In the genomic region with DNA sequence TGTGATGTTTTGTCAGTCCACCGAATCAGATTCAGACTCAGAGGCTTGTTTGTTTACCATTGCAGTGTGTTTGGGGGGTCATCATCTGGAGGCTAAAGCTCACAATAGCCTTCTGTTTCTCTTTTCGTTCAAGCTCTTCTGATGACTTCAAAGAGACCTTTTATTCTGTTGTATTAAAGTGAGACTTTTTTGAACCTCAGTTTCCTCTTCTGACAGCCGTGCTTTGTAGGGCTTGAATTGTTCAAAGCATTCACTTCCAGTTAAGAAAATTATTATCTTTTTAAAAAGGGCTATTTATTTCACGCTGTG, we compare ENCODE assay signal across 8 cellular contexts. TPM values are rescaled to one million over a fixed set of nuclear protein-coding genes. Genes with fewer than 3 reads are reported as not detected.
DNase-seq lines count a peak whose midpoint lies in the region; ATAC-seq and TF ChIP-seq lines count a peak whose summit lies in the region.

No MANE protein-coding gene starts in this region.

- peaks cover 3% of the 10 kb centered on the region for H3K36me3 Mint-ChIP-seq in IgD-negative memory B cell

- intact Hi-C loops in A673 (cut with micrococcal nuclease; ENCODE audit: unreplicated experiment), result loop anchor here (5.0 kb wide), 1 partner anchor 53 kb away; no protein-coding TSS in a partner anchor

- CTCF ChIA-PET in A673 (lab: Charles Lee), result no interaction called here

- peak overlapping the region; percentile 91 to 97 (median 97) for H3K27ac Mint-ChIP-seq in IgD-negative memory B cell

- H3K4me3 Mint-ChIP-seq in IgD-negative memory B cell, result peak overlapping the region; percentile 95 to 100 (median 100)

- no peak for TF ChIP-seq CTCF in A673 (conservative IDR thresholded peaks at IDR 0.05; ENCODE audit: low read depth, low read length)

- peak overlapping the region; percentile 86 for H3K27ac ChIP-seq in A673 (ENCODE audit: low read depth, low read length, poor library complexity, severe bottlenecking)
- peak overlapping the region; percentile 97 for H3K27ac ChIP-seq in caudate nucleus (ENCODE audit: low read depth, low read length)
- peak overlapping the region in 1 of 2 donors; percentile 42 for H3K27ac ChIP-seq in mucosa of rectum (ENCODE audit: low read depth in 2 of 2, low read length in 2 of 2)

- DNase-seq in A673 (ENCODE audit: low spot score) (no peak), caudate nucleus (lab: John Stamatoyannopoulos, UW) (peak in 21 of 61 donors; percentile 6 to 71 (median 26)), germinal center (ENCODE audit: low spot score) (no peak), GM19238 (ENCODE audit: insufficient read length, low spot score) (no peak), iPS-NIHi7 (ENCODE audit: extremely low spot score) (no peak)

- peaks cover 0 to 2% (median 0%) of the 10 kb centered on the region in 3 donors for H3K9me3 Mint-ChIP-seq in IgD-negative memory B cell

- no peaks in the 10 kb centered on the region for H3K27me3 Mint-ChIP-seq in IgD-negative memory B cell

- peak overlapping the region; percentile 60 to 70 for H3K9ac ChIP-seq in mucosa of rectum (ENCODE audit: low read depth in 1 of 2, low read length in 2 of 2)

- no TSS peak for BruUV-seq in A673 (replicated peaks; lab: Mats Ljungman, UMichigan)

- H3K4me1 ChIP-seq in A673 (ENCODE audit: insufficient read depth, low read length, poor library complexity, severe bottlenecking) (peaks cover 15% of the 10 kb centered on the region), mucosa of rectum (ENCODE audit: control insufficient read depth in 2 of 2, insufficient read depth in 2 of 2, low read length in 2 of 2) (peaks cover 9 to 17% of the 10 kb centered on the region in 2 donors)

- H3K9me3 ChIP-seq in A673 (ENCODE audit: low read depth, low read length, poor library complexity, severe bottlenecking) (no peaks in the 10 kb centered on the region), mucosa of rectum (ENCODE audit: control insufficient read depth in 2 of 2, low read length in 2 of 2) (no peaks in the 10 kb centered on the region)

- H3K4me3 ChIP-seq in A673 (ENCODE audit: low read depth, low read length, poor library complexity, severe bottlenecking) (peak overlapping the region; percentile 64), mucosa of rectum (ENCODE audit: low read length in 2 of 2) (peak overlapping the region; percentile 70 to 84)

- H3K36me3 ChIP-seq in A673 (ENCODE audit: insufficient read depth, low read length, poor library complexity, severe bottlenecking), result no peaks in the 10 kb centered on the region
- H3K36me3 ChIP-seq in mucosa of rectum (ENCODE audit: control insufficient read depth in 2 of 2, insufficient read depth in 2 of 2, low read length in 2 of 2), result no peaks in the 10 kb centered on the region

- H3K27me3 ChIP-seq in A673 (replicated peaks; ENCODE audit: insufficient read depth, low read depth, low read length, poor library complexity) (no peaks in the 10 kb centered on the region), mucosa of rectum (ENCODE audit: control insufficient read depth in 2 of 2, insufficient read depth in 2 of 2, low read length in 2 of 2) (no peaks in the 10 kb centered on the region)

- ATAC-seq in GM19324 (IDR thresholded peaks at IDR 0.05; ENCODE audit: low FRiP score, unreplicated experiment), result no peak

- POLR2A ChIA-PET in A673 (lab: Charles Lee; ENCODE audit: low non-redundant PET), result interaction anchor here (0.7 kb wide), 1 partner anchor 1055 kb away, joined by 7 read pairs; no protein-coding TSS in a partner anchor

- H3K4me1 Mint-ChIP-seq in IgD-negative memory B cell, result peaks cover 34 to 41% (median 36%) of the 10 kb centered on the region in 3 donors

RNA-seq across cellular contexts. Expression of gene PXK, which starts 1.3 kb away (rescaled TPM):
- total RNA-seq in A673 (2021), result 13.2 and 14.2 TPM in 2 replicates
- polyA plus RNA-seq in IgD-negative memory B cell, result 92.3 TPM

RNA-seq across cellular contexts. Expression of gene HTD2, which starts 27.6 kb away (rescaled TPM):
- 9.0 and 9.6 TPM in 2 replicates for total RNA-seq in A673 (2021)
- 21.1 TPM for polyA plus RNA-seq in IgD-negative memory B cell

RNA-seq across cellular contexts. Expression of gene RPP14, which starts 27.9 kb away (rescaled TPM):
- 17.4 and 18.2 TPM in 2 replicates for total RNA-seq in A673 (2021)
- polyA plus RNA-seq in IgD-negative memory B cell, result 9.9 TPM
